Comparison of ENCODE assay signal across 7 cellular contexts in the genomic region with DNA sequence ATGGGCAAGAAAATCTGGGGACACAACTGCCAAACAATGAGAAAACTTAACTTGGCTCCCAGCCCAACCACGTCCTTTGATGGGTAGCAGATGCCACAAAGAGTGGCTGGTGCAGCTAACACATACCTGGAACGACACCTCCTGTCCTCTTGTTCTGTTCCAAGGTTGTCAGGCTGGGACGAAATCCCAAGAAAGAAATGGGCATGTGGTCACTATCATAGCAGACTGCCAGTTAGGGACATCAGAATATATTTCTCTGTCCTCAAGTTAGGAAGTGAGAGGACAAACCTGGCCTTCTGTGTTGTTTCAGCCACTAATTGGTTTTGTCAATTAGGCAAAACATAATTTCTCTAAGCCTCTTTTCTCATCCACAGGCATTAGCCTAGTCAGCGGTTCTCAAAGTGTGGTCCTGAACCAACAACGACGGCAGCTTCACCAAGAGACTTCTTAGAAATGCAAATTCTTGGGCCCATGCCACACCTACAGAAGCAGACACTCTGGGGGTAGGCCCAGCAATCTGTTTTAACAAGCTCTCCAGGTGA.
A peak's percentile ranks its signal among the peaks of the same experiment; 100 is the strongest.
DNase-seq lines count a peak whose midpoint lies in the region; ATAC-seq, FAIRE-seq and TF ChIP-seq lines count a peak whose summit lies in the region.

No MANE protein-coding gene starts in this region.

- no peaks in the 10 kb centered on the region for H3K27me3 ChIP-seq in SU-DHL-6 (ENCODE audit: low read length)
- H3K27me3 ChIP-seq in endothelial cell of umbilical vein (ENCODE audit: control insufficient read depth in 2 of 2, insufficient read depth in 2 of 2, low read length in 2 of 2) = no peaks in the 10 kb centered on the region

- intact Hi-C loops in endothelial cell of umbilical vein (cut with micrococcal nuclease) = loop anchor here (2.0 kb wide), 1 partner anchor 86 kb away; no protein-coding TSS in a partner anchor

- H3K9ac ChIP-seq in SU-DHL-6 (ENCODE audit: low read length) (peak overlapping the region; percentile 56), endothelial cell of umbilical vein (replicated peaks; ENCODE audit: extremely low read depth, insufficient read depth, low read length) (peak overlapping the region; percentile 46)

- dilution Hi-C loops in endothelial cell of umbilical vein (cut with MboI; ENCODE audit: extremely low pct_ligation_motif_present, low sequenced_read_pairs) = no loop called here

- CTCF ChIA-PET in endothelial cell of umbilical vein (lab: Charles Lee) = interaction anchor here (1.0 to 3.0 kb wide), 9 partner anchors 8 to 85 kb away, joined by 3 to 16 read pairs (median 5); a partner anchor contains a TSS

- no peaks in the 10 kb centered on the region for H3K9me3 Mint-ChIP-seq in HFFc6
- H3K9me3 Mint-ChIP-seq in stimulated activated naive CD8-positive, alpha-beta T cell treated with anti-CD3 and anti-CD28 coated beads, Interleukin-15, amount 100 ng/mL, for 72 hours = no peaks in the 10 kb centered on the region

- no peak overlapping the region for H2AFZ ChIP-seq in SU-DHL-6 (ENCODE audit: low read depth, low read length, severe bottlenecking)
- no peak overlapping the region for H2AFZ ChIP-seq in endothelial cell of umbilical vein (ENCODE audit: low read depth, low read length)

- peaks cover 54% of the 10 kb centered on the region for H3K4me1 ChIP-seq in endothelial cell of umbilical vein (ENCODE audit: control insufficient read depth, extremely low read depth, insufficient read depth, low read length)

- H4K20me1 ChIP-seq in SU-DHL-6 (ENCODE audit: low read depth, low read length) (no peaks in the 10 kb centered on the region; the same call in 1 of the 2 replicates), endothelial cell of umbilical vein (replicated peaks; ENCODE audit: control insufficient read depth, extremely low read depth, insufficient read depth, low read length) (no peaks in the 10 kb centered on the region)

- DNase-seq in HFFc6 (no peak), endothelial cell of umbilical vein (ENCODE audit: low read depth, low spot score) (no peak), Kasumi-1 (lab: John Stamatoyannopoulos, UW) (no peak)
- DNase-seq in stimulated activated naive CD8-positive, alpha-beta T cell treated with anti-CD3 and anti-CD28 coated beads, Interleukin-15, amount 100 ng/mL, for 72 hours = peak in 1 of 2 donors; percentile 36

- H3K9me1 ChIP-seq in endothelial cell of umbilical vein (replicated peaks; ENCODE audit: control insufficient read depth, extremely low read depth, insufficient read depth, low read length) = no peaks in the 10 kb centered on the region

- peak overlapping the region; percentile 83 for H3K4me3 Mint-ChIP-seq in HFFc6
- peak overlapping the region; percentile 62 to 78 for H3K4me3 Mint-ChIP-seq in stimulated activated naive CD8-positive, alpha-beta T cell treated with anti-CD3 and anti-CD28 coated beads, Interleukin-15, amount 100 ng/mL, for 72 hours

- H3K4me3 ChIP-seq in SU-DHL-6 (ENCODE audit: insufficient read depth, low read length, poor library complexity, severe bottlenecking) (peak overlapping the region; percentile 50), endothelial cell of umbilical vein (replicated peaks in 1 of 3; ENCODE audit: insufficient read depth in 1 of 3, low read depth in 1 of 3, low read length in 3 of 3) (no peak overlapping the region)

- ATAC-seq in stimulated activated naive CD8-positive, alpha-beta T cell treated with anti-CD3 and anti-CD28 coated beads, Interleukin-15, amount 100 ng/mL, for 72 hours = no peak
- ATAC-seq in HG02852 (IDR thresholded peaks at IDR 0.05; ENCODE audit: unreplicated experiment) (no peak), HG02623 (IDR thresholded peaks at IDR 0.05; ENCODE audit: unreplicated experiment) (no peak)

- H3F3A ChIP-seq in SU-DHL-6 (ENCODE audit: insufficient read depth) = peaks cover 26% of the 10 kb centered on the region

- no TSS peak for BruUV-seq in endothelial cell of umbilical vein (replicated peaks; lab: Mats Ljungman, UMichigan)

- POLR2A ChIA-PET in endothelial cell of umbilical vein (lab: Charles Lee) = interaction anchor here (0.7 to 2.3 kb wide), 2 partner anchors 38 to 63 kb away, joined by 4 to 8 read pairs; no protein-coding TSS in a partner anchor

- H3K36me3 Mint-ChIP-seq in HFFc6 (ENCODE audit: low read depth) = peaks cover 9% of the 10 kb centered on the region; the same call in 1 of the 2 replicates

- peaks cover 80% of the 10 kb centered on the region for H3K4me1 Mint-ChIP-seq in HFFc6 (ENCODE audit: low read depth)
- peaks cover 91% of the 10 kb centered on the region for H3K4me1 Mint-ChIP-seq in stimulated activated naive CD8-positive, alpha-beta T cell treated with anti-CD3 and anti-CD28 coated beads, Interleukin-15, amount 100 ng/mL, for 72 hours

- H3K36me3 ChIP-seq in SU-DHL-6 (ENCODE audit: low read length) = no peaks in the 10 kb centered on the region
- H3K36me3 ChIP-seq in endothelial cell of umbilical vein (ENCODE audit: control insufficient read depth in 2 of 2, extremely low read depth in 1 of 2, insufficient read depth in 2 of 2, low read length in 2 of 2) = no peaks in the 10 kb centered on the region

- TF ChIP-seq POLR2A in endothelial cell of umbilical vein (IDR thresholded peaks at IDR 0.05; ENCODE audit: low read depth, low read length) = no peak

- H3K27ac Mint-ChIP-seq in HFFc6 = peak overlapping the region; percentile 92
- peak overlapping the region; percentile 52 to 59 for H3K27ac Mint-ChIP-seq in stimulated activated naive CD8-positive, alpha-beta T cell treated with anti-CD3 and anti-CD28 coated beads, Interleukin-15, amount 100 ng/mL, for 72 hours

- no peaks in the 10 kb centered on the region for H3K9me2 ChIP-seq in SU-DHL-6 (replicated peaks; ENCODE audit: insufficient read depth, low read length)

- TF ChIP-seq CTCF in HFFc6 (IDR thresholded peaks at IDR 0.05) (no peak), SU-DHL-6 (IDR thresholded peaks at IDR 0.05; ENCODE audit: insufficient read depth, low read length, poor library complexity, severe bottlenecking) (no peak), endothelial cell of umbilical vein (IDR thresholded peaks at IDR 0.05; ENCODE audit: extremely low read depth in 1 of 2, insufficient read depth in 1 of 2, low read depth in 1 of 2, low read length in 2 of 2) (no peak)

- H3K27ac ChIP-seq in SU-DHL-6 (ENCODE audit: low read depth, low read length) = peak overlapping the region; percentile 94
- H3K27ac ChIP-seq in endothelial cell of umbilical vein (ENCODE audit: insufficient read depth, low read depth, low read length) = peak overlapping the region; percentile 96

- H3K4me2 ChIP-seq in SU-DHL-6 (ENCODE audit: low read depth, low read length, poor library complexity, severe bottlenecking) (peak overlapping the region; percentile 86), endothelial cell of umbilical vein (ENCODE audit: insufficient read depth, low read length) (peak overlapping the region; percentile 77)

- H3K9me3 ChIP-seq in SU-DHL-6 (ENCODE audit: insufficient read depth, low read length) (no peaks in the 10 kb centered on the region), endothelial cell of umbilical vein (replicated peaks; ENCODE audit: control insufficient read depth, insufficient read depth, low read length) (no peaks in the 10 kb centered on the region)

- H3K27me3 Mint-ChIP-seq in HFFc6 (ENCODE audit: insufficient read depth) = peaks cover 2% of the 10 kb centered on the region
- H3K27me3 Mint-ChIP-seq in stimulated activated naive CD8-positive, alpha-beta T cell treated with anti-CD3 and anti-CD28 coated beads, Interleukin-15, amount 100 ng/mL, for 72 hours = no peaks in the 10 kb centered on the region

- H3K79me2 ChIP-seq in SU-DHL-6 (ENCODE audit: insufficient read depth, low read length) (peaks cover 68% of the 10 kb centered on the region), endothelial cell of umbilical vein (ENCODE audit: control insufficient read depth, insufficient read depth, low read length) (peaks cover 76% of the 10 kb centered on the region)

- peak; percentile 55 for FAIRE-seq in endothelial cell of umbilical vein (lab: Jason Lieb, UNC)

TF ChIP-seq in endothelial cell of umbilical vein, 7 proteins besides CTCF, POLR2A, EP300 and RAD21:
- TF ChIP-seq FOS (IDR thresholded peaks at IDR 0.05; ENCODE audit: borderline replicate concordance, insufficient read depth, low read length) (no peak), MYC (IDR thresholded peaks at IDR 0.05; ENCODE audit: low read depth, low read length) (no peak), GATA2 (IDR thresholded peaks at IDR 0.05; ENCODE audit: insufficient read depth, insufficient read length, low read depth, low read length) (no peak), POLR2AphosphoS5 (IDR thresholded peaks at IDR 0.05; ENCODE audit: insufficient read depth, low read depth, low read length) (no peak), EZH2 (IDR thresholded peaks at IDR 0.05; ENCODE audit: borderline replicate concordance, low read depth, low read length, severe bottlenecking) (no peak), JUN (IDR thresholded peaks at IDR 0.05; ENCODE audit: borderline replicate concordance, insufficient read depth, insufficient read length, low read depth) (no peak)
- TF ChIP-seq, protein P1, sequence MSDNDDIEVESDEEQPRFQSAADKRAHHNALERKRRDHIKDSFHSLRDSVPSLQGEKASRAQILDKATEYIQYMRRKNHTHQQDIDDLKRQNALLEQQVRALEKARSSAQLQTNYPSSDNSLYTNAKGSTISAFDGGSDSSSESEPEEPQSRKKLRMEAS (IDR thresholded peaks at IDR 0.05; ENCODE audit: insufficient read depth, insufficient read length) = no peak
